In the genomic region with DNA sequence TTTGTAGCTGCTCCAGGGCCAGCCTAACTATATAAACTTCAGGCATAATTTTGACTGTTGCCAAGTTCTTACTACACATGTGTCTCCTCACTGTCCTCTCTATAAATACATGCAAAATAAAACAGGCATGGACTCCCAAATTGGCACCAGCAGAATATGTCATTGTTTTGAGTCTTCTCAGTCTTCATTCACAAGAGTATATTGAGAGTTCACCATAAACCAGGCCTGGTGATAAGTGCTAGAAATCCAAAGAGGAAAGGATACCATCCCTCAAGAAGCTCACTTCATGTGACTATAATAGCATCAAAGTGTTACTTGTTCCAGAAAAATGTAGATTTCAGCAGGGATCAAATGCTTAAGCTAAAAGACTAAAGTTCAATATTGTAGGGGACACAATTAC, we compare ENCODE assay signal across 1 cellular context.
TF ChIP-seq lines count a peak whose summit lies in the region.

No MANE protein-coding gene starts in this region.

TF ChIP-seq in H1, 55 proteins besides CTCF, POLR2A, EP300 and RAD21 (continued from another document):
- no peak for TF ChIP-seq TAF7 (optimal IDR thresholded peaks at IDR 0.05; ENCODE audit: borderline replicate concordance, low read depth, low read length)
- no peak for TF ChIP-seq BRCA1 (IDR thresholded peaks at IDR 0.05; ENCODE audit: low read depth, low read length)
TF ChIP-seq in H1: peak in this region for 0.
